21 cellular contexts compared by ENCODE assay signal in genomic region chr5:146849694-146850093, GRCh38. TPM values are rescaled to one million over a fixed set of nuclear protein-coding genes. Genes with fewer than 3 reads are reported as not detected.
"Had no signal": no experiment of that assay in that cellular context is flagged by ENCODE, and none has a peak within 500 bp of the region (broad histone marks: within the 10 kb centered on the region; RNA-seq: fewer than 3 reads in every experiment).

No MANE protein-coding gene starts in this region.

- H3K9me3 ChIP-seq: left lung, lower lobe of right lung, ovary, right atrium auricular region, right lobe of liver, tibial nerve, uterus had no signal

- ATAC-seq: left cardiac atrium; left lung; lower lobe of right lung; naive thymus-derived CD8-positive, alpha-beta T cell; right lobe of liver had no signal

- H3K36me3 ChIP-seq: left lung, lower lobe of right lung, ovary, right atrium auricular region, right lobe of liver, tibial nerve, uterus had no signal

- H3K4me3 ChIP-seq: hepatocyte, left lung, lower lobe of right lung, ovary, right atrium auricular region, right lobe of liver, tibial nerve, uterus had no signal

- H3K4me2 ChIP-seq: hepatocyte had no signal

- DNase-seq: kidney glomerular epithelial cell; left cardiac atrium; left lung; lower lobe of right lung; mammary epithelial cell; mesenchymal stem cell; naive thymus-derived CD8-positive, alpha-beta T cell; ovary; right lobe of liver; stimulated activated CD4-positive, alpha-beta T cell treated with anti-CD3 and anti-CD28 coated beads, Interleukin-12 subunit alpha, Interleukin-12 subunit beta, amount 100 ng/mL, for 4 hours; stimulated activated CD4-positive, alpha-beta T cell treated with anti-CD3 and anti-CD28 coated beads, Interleukin-15, amount 100 ng/mL, for 24 hours; stimulated activated CD4-positive, alpha-beta T cell treated with anti-CD3 and anti-CD28 coated beads, Interleukin-2, amount 100 ng/mL, for 24 hours; stimulated activated CD4-positive, alpha-beta T cell treated with anti-CD3 and anti-CD28 coated beads, Interleukin-4, amount 100 ng/mL, for 1 hour; stimulated activated naive CD4-positive, alpha-beta T cell; substantia nigra; uterus had no signal

- FAIRE-seq: keratinocyte had no signal

- H3K27ac ChIP-seq: hepatocyte, left lung, lower lobe of right lung, ovary, right atrium auricular region, right lobe of liver, tibial nerve, uterus had no signal

- H3K27me3 ChIP-seq: hepatocyte, left lung, ovary, right atrium auricular region, right lobe of liver, tibial nerve, uterus had no signal

- H3K79me2 ChIP-seq: hepatocyte had no signal

- H2AFZ ChIP-seq: hepatocyte had no signal

- H3K4me1 ChIP-seq: left lung, lower lobe of right lung, right atrium auricular region, tibial nerve, uterus had no signal

RNA-seq across cellular contexts. Expression of gene PPP2R2B, which starts 28.9 kb away (rescaled TPM):
- total RNA-seq: pulmonary artery endothelial cell had no signal
